Comparison of ENCODE assay signal across 33 cellular contexts in genomic region chr1:80472145-80472544, GRCh38.
DNase-seq lines count a peak whose midpoint lies in the region; ATAC-seq, FAIRE-seq and TF ChIP-seq lines count a peak whose summit lies in the region.
"Had no signal": no experiment of that assay in that cellular context is flagged by ENCODE, and none has a peak within 500 bp of the region (broad histone marks: within the 10 kb centered on the region; RNA-seq: fewer than 3 reads in every experiment).

No MANE protein-coding gene starts in this region.

- intact Hi-C loops in HepG2 (cut with micrococcal nuclease; ENCODE audit: unreplicated experiment) (no loop called here), right lobe of liver (cut with DNase I) (no loop called here), IMR-90 (cut with micrococcal nuclease) (no loop called here), K562 (cut with micrococcal nuclease) (no loop called here)

- H3K9me1 ChIP-seq in IMR-90 (ENCODE audit: insufficient read depth, low read length) (no peaks in the 10 kb centered on the region), K562 (ENCODE audit: control insufficient read depth, insufficient read depth, low read length) (no peaks in the 10 kb centered on the region)

- H4K20me1 ChIP-seq in HepG2 (ENCODE audit: insufficient read depth, low read length) (no peaks in the 10 kb centered on the region), IMR-90 (ENCODE audit: insufficient read depth, low read length) (no peaks in the 10 kb centered on the region), K562 (replicated peaks; ENCODE audit: control insufficient read depth, insufficient read depth, low read length) (no peaks in the 10 kb centered on the region)
- H4K20me1 ChIP-seq: BLaER1; BLaER1 treated with 17β-estradiol and CSF1 and Interleukin-3, amounts not matched to agents 10 nM and 100 nM had no signal

- dilution Hi-C loops in IMR-90 (cut with HindIII; ENCODE audit: low sequenced_read_pairs, unreplicated experiment), result no loop called here

- H3K4me3 ChIP-seq in HepG2 (replicated peaks in 1 of 3; ENCODE audit: insufficient read depth in 1 of 3, low read depth in 2 of 3, low read length in 3 of 3), result no peak overlapping the region
- no peak overlapping the region for H3K4me3 ChIP-seq in right lobe of liver
- no peak overlapping the region for H3K4me3 ChIP-seq in A549
- no peak overlapping the region for H3K4me3 ChIP-seq in IMR-90 (ENCODE audit: insufficient read depth, low read depth, low read length)
- H3K4me3 ChIP-seq in K562, result no peak overlapping the region
- H3K4me3 ChIP-seq in coronary artery, result no peak overlapping the region
- H3K4me3 ChIP-seq: BLaER1; BLaER1 treated with 17β-estradiol and CSF1 and Interleukin-3, amounts not matched to agents 10 nM and 100 nM had no signal

- H4K8ac ChIP-seq in IMR-90 (ENCODE audit: low read depth in 2 of 2, low read length in 2 of 2), result no peak overlapping the region

- TF ChIP-seq EP300 in HepG2 (IDR thresholded peaks at IDR 0.05; ENCODE audit: low read depth in 2 of 2, low read length in 2 of 2), result no peak
- no peak for TF ChIP-seq EP300 in HepG2 (CRISPR knock-in tag; IDR thresholded peaks at IDR 0.05; ENCODE audit: borderline replicate concordance)
- no peak for TF ChIP-seq EP300 in A549 (IDR thresholded peaks at IDR 0.05)
- TF ChIP-seq EP300 in K562 (IDR thresholded peaks at IDR 0.05; ENCODE audit: low read length), result no peak

- no peaks in the 10 kb centered on the region for H3K79me1 ChIP-seq in IMR-90 (ENCODE audit: low read depth in 1 of 2, low read length in 2 of 2)

- H3K18ac ChIP-seq in IMR-90 (ENCODE audit: low read depth, low read length), result no peak overlapping the region

- no peak overlapping the region for H4K91ac ChIP-seq in IMR-90 (ENCODE audit: insufficient read depth, low read depth, low read length)

- H3K79me2 ChIP-seq in HepG2 (ENCODE audit: insufficient read depth, low read length) (no peaks in the 10 kb centered on the region), K562 (ENCODE audit: control insufficient read depth, insufficient read depth, low read length) (no peaks in the 10 kb centered on the region)

- no peaks in the 10 kb centered on the region for H3K36me3 ChIP-seq in HepG2 (replicated peaks in 1 of 2; ENCODE audit: control insufficient read depth in 1 of 2, insufficient read depth in 2 of 2, low read length in 2 of 2)
- no peaks in the 10 kb centered on the region for H3K36me3 ChIP-seq in right lobe of liver
- H3K36me3 ChIP-seq in IMR-90 (ENCODE audit: control insufficient read depth, insufficient read depth, low read length), result no peaks in the 10 kb centered on the region
- no peaks in the 10 kb centered on the region for H3K36me3 ChIP-seq in K562 (ENCODE audit: control insufficient read depth, insufficient read depth, low read length)
- H3K36me3 ChIP-seq: BE2C; BLaER1; BLaER1 treated with 17β-estradiol and CSF1 and Interleukin-3, amounts not matched to agents 10 nM and 100 nM had no signal

- POLR2A ChIA-PET in HepG2 (lab: Yijun Ruan, JAX) (no interaction called here), A549 (lab: Yijun Ruan, JAX) (no interaction called here), IMR-90 (lab: Charles Lee; ENCODE audit: unreplicated experiment) (no interaction called here), K562 (lab: Yijun Ruan, JAX) (no interaction called here)

- FAIRE-seq in HepG2 (lab: Jason Lieb, UNC), result no peak
- no peak for FAIRE-seq in A549 (lab: Jason Lieb, UNC)
- no peak for FAIRE-seq in K562 (lab: Jason Lieb, UNC)
- FAIRE-seq: A204.1, D721Med had no signal

- H2BK15ac ChIP-seq in IMR-90 (ENCODE audit: low read depth, low read length), result no peak overlapping the region

- in situ Hi-C loops in HepG2 (cut with HindIII; ENCODE audit: extremely low pct_ligation_motif_present, low pct_unique_long_range_greater_than_20kb) (no loop called here), IMR-90 (cut with MboI; ENCODE audit: low sequenced_read_pairs) (no loop called here), K562 (cut with MboI) (no loop called here)

- DNase-seq in HepG2 (ENCODE audit: low spot score) (no peak), right lobe of liver (no peak), A549 (ENCODE audit: low read depth in 1 of 2, low spot score in 1 of 2) (no peak), IMR-90 (no peak), K562 (ENCODE audit: extremely low read depth in 1 of 4, low spot score in 3 of 4) (no peak), NCI-H2171 treated with DMSO at 0.1 percent for 48 hours (lab: John Stamatoyannopoulos, UW) (no peak), coronary artery (ENCODE audit: low spot score) (no peak), iPS-NIHi7 (ENCODE audit: extremely low spot score) (no peak)
- DNase-seq: 8988T; ACHN; AML-193; BE2C; C1 segment of cervical spinal cord; Caco-2; Calu3; CD4-positive, alpha-beta T cell; CD4-positive, CD25-positive, alpha-beta regulatory T cell; CD8-positive, alpha-beta memory T cell; CD8-positive, alpha-beta T cell; COR-L47; DMS 273 treated with DMSO at 0.1 percent for 48 hours; DMS153; DMS53; DMS79; DMS79 treated with DMSO at 0.1 percent for 48 hours; DND-41; EL had no signal

- 61% methylated on average over 1 of the region's 1 CpG for WGBS in HepG2 (ENCODE audit: low lambda C conversion rate)
- WGBS in right lobe of liver (ENCODE audit: insufficient coverage, low coverage, low lambda C conversion rate, missing lambda C conversion rate), result 83% methylated on average over 1 of the region's 1 CpG
- 89% methylated on average over 1 of the region's 1 CpG for WGBS in A549 (ENCODE audit: missing lambda C conversion rate)
- no CpG with 5 or more reads among the region's 1 CpG for WGBS in IMR-90 (ENCODE audit: extremely low coverage in 2 of 2, insufficient read length in 1 of 2), 2 experiments
- 12% methylated on average over 1 of the region's 1 CpG for WGBS in K562 (ENCODE audit: insufficient coverage, low coverage, missing lambda C conversion rate)

- TF ChIP-seq POLR2A in HepG2 (IDR thresholded peaks at IDR 0.05; ENCODE audit: insufficient read depth in 1 of 2, low read depth in 2 of 2, low read length in 2 of 2) (no peak), right lobe of liver (IDR thresholded peaks at IDR 0.05) (no peak), A549 (IDR thresholded peaks at IDR 0.05; ENCODE audit: low read length) (no peak), IMR-90 (IDR thresholded peaks at IDR 0.05; ENCODE audit: low read depth, low read length) (no peak), K562 (conservative IDR thresholded peaks at IDR 0.05) (no peak)

- H3K9ac ChIP-seq in HepG2 (ENCODE audit: insufficient read depth, low read depth, low read length), result no peak overlapping the region
- H3K9ac ChIP-seq in IMR-90 (ENCODE audit: low read depth, low read length), result no peak overlapping the region
- H3K9ac ChIP-seq in K562 (ENCODE audit: insufficient read depth in 1 of 2, low read depth in 2 of 2, low read length in 2 of 2), result no peak overlapping the region
- H3K9ac ChIP-seq: BLaER1; BLaER1 treated with 17β-estradiol and CSF1 and Interleukin-3, amounts not matched to agents 10 nM and 100 nM had no signal

- BruUV-seq in HepG2 (replicated peaks; lab: Mats Ljungman, UMichigan), result no TSS peak
- BruUV-seq in IMR-90 (replicated peaks; lab: Mats Ljungman, UMichigan), result no TSS peak
- BruUV-seq in K562 (replicated peaks; lab: Mats Ljungman, UMichigan), result no TSS peak

- H3K27ac ChIP-seq in HepG2 (ENCODE audit: extremely low read length, insufficient read depth, low read length), result no peak overlapping the region
- H3K27ac ChIP-seq in right lobe of liver, result no peak overlapping the region
- H3K27ac ChIP-seq in A549, result no peak overlapping the region
- H3K27ac ChIP-seq in IMR-90 (ENCODE audit: insufficient read depth, low read length), result no peak overlapping the region
- no peak overlapping the region for H3K27ac ChIP-seq in K562 (ENCODE audit: extremely low read depth, low read depth, low read length)
- H3K27ac ChIP-seq in coronary artery, result no peak overlapping the region
- H3K27ac ChIP-seq: 22Rv1; BLaER1; BLaER1 treated with 17β-estradiol and CSF1 and Interleukin-3, amounts not matched to agents 10 nM and 100 nM; C4-2B had no signal

- ATAC-seq in HepG2 (no peak), right lobe of liver (no peak), A549 (no peak), IMR-90 (ENCODE audit: low read depth) (no peak), K562 (no peak)
- ATAC-seq: CD8-positive, alpha-beta T cell had no signal

- H3K14ac ChIP-seq in IMR-90 (replicated peaks; ENCODE audit: low read depth, low read length), result no peak overlapping the region

- no peak overlapping the region for H2BK20ac ChIP-seq in IMR-90 (ENCODE audit: low read depth, low read length)

- no peak overlapping the region for H3K4me2 ChIP-seq in HepG2 (ENCODE audit: low read depth, low read length)
- no peak overlapping the region for H3K4me2 ChIP-seq in A549
- no peak overlapping the region for H3K4me2 ChIP-seq in IMR-90 (ENCODE audit: low read depth, low read length)
- H3K4me2 ChIP-seq in K562 (ENCODE audit: insufficient read depth, low read length), result no peak overlapping the region
- H3K4me2 ChIP-seq: BLaER1; BLaER1 treated with 17β-estradiol and CSF1 and Interleukin-3, amounts not matched to agents 10 nM and 100 nM had no signal

- H2AFZ ChIP-seq in HepG2 (ENCODE audit: low read length), result no peak overlapping the region
- no peak overlapping the region for H2AFZ ChIP-seq in IMR-90 (replicated peaks; ENCODE audit: low read length, poor library complexity)
- no peak overlapping the region for H2AFZ ChIP-seq in K562 (ENCODE audit: low read depth, low read length)

- H2AK9ac ChIP-seq in IMR-90 (replicated peaks; ENCODE audit: low read depth, low read length, poor library complexity), result no peak overlapping the region

- no peak overlapping the region for H3K56ac ChIP-seq in IMR-90 (ENCODE audit: extremely low read depth, insufficient read depth, low read length)

- no peak overlapping the region for H3K23ac ChIP-seq in IMR-90 (ENCODE audit: low read depth, low read length)

- H2BK5ac ChIP-seq in IMR-90 (ENCODE audit: low read depth, low read length, poor library complexity, severe bottlenecking), result no peak overlapping the region

- CTCF ChIA-PET in HepG2 (lab: Yijun Ruan, JAX; ENCODE audit: low intra/inter-chr PET ratio, low total read pairs), result no interaction called here
- CTCF ChIA-PET in A549 (lab: Yijun Ruan, JAX), result no interaction called here
- CTCF ChIA-PET in IMR-90 (lab: Yijun Ruan, JAX), result no interaction called here
- CTCF ChIA-PET in K562 (lab: Yijun Ruan, JAX; ENCODE audit: low intra/inter-chr PET ratio), result no interaction called here

- no peak overlapping the region for H2BK120ac ChIP-seq in IMR-90 (ENCODE audit: low read depth, low read length)

- TF ChIP-seq RAD21 in HepG2 (CRISPR knock-in tag; IDR thresholded peaks at IDR 0.05) (no peak), A549 (conservative IDR thresholded peaks at IDR 0.05 in 1 of 2, IDR thresholded peaks at IDR 0.05 in 1 of 2) (no peak), IMR-90 (IDR thresholded peaks at IDR 0.05; ENCODE audit: low read length) (no peak), K562 (CRISPR knock-in tag; conservative IDR thresholded peaks at IDR 0.05 in 1 of 2, IDR thresholded peaks at IDR 0.05 in 1 of 2) (no peak)

- no peak overlapping the region for H2AK5ac ChIP-seq in IMR-90 (ENCODE audit: low read depth, low read length)

- H3K9me3 ChIP-seq in HepG2 (ENCODE audit: low read length) (peaks cover 66% of the 10 kb centered on the region), right lobe of liver (no peaks in the 10 kb centered on the region), A549 (no peaks in the 10 kb centered on the region), IMR-90 (ENCODE audit: control insufficient read depth, insufficient read depth, low read length) (no peaks in the 10 kb centered on the region), K562 (replicated peaks; ENCODE audit: control insufficient read depth, insufficient read depth, low read depth, low read length) (no peaks in the 10 kb centered on the region)
- H3K9me3 ChIP-seq: BE2C; BLaER1; BLaER1 treated with 17β-estradiol and CSF1 and Interleukin-3, amounts not matched to agents 10 nM and 100 nM; Caco-2 had no signal

- no peak overlapping the region for H3K4ac ChIP-seq in IMR-90 (ENCODE audit: low read depth, low read length)

- H3K27me3 ChIP-seq in HepG2 (ENCODE audit: control insufficient read depth in 1 of 2, insufficient read depth in 2 of 2, low read length in 2 of 2) (no peaks in the 10 kb centered on the region), right lobe of liver (no peaks in the 10 kb centered on the region), IMR-90 (ENCODE audit: control insufficient read depth, insufficient read depth, low read length) (no peaks in the 10 kb centered on the region), K562 (ENCODE audit: control insufficient read depth in 2 of 2, insufficient read depth in 2 of 2, low read length in 2 of 2) (no peaks in the 10 kb centered on the region)
- H3K27me3 ChIP-seq: BE2C; BLaER1; BLaER1 treated with 17β-estradiol and CSF1 and Interleukin-3, amounts not matched to agents 10 nM and 100 nM had no signal

- H3K4me1 ChIP-seq in HepG2 (ENCODE audit: insufficient read depth, low read length) (no peaks in the 10 kb centered on the region), right lobe of liver (no peaks in the 10 kb centered on the region), A549 (no peaks in the 10 kb centered on the region), IMR-90 (ENCODE audit: control insufficient read depth, insufficient read depth, low read length) (no peaks in the 10 kb centered on the region), K562 (replicated peaks in 1 of 2; ENCODE audit: control insufficient read depth in 2 of 2, insufficient read depth in 2 of 2, low read length in 2 of 2) (no peaks in the 10 kb centered on the region)
- H3K4me1 ChIP-seq: BE2C; BLaER1; BLaER1 treated with 17β-estradiol and CSF1 and Interleukin-3, amounts not matched to agents 10 nM and 100 nM; Caco-2 had no signal

- H4K5ac ChIP-seq in IMR-90 (ENCODE audit: low read depth, low read length), result no peak overlapping the region

- TF ChIP-seq CTCF in HepG2 (CRISPR knock-in tag; IDR thresholded peaks at IDR 0.05), result no peak
- TF ChIP-seq CTCF in right lobe of liver (IDR thresholded peaks at IDR 0.05), result no peak
- no peak for TF ChIP-seq CTCF in A549 (IDR thresholded peaks at IDR 0.05)
- TF ChIP-seq CTCF in IMR-90 (conservative IDR thresholded peaks at IDR 0.05; ENCODE audit: low read depth, low read length), result no peak
- no peak for TF ChIP-seq CTCF in K562 (IDR thresholded peaks at IDR 0.05 in 2 of 3, conservative IDR thresholded peaks at IDR 0.05 in 1 of 3; ENCODE audit: insufficient read depth in 2 of 3, low read depth in 1 of 3, low read length in 3 of 3)
- TF ChIP-seq CTCF in coronary artery (IDR thresholded peaks at IDR 0.05), result no peak

Comparison
In these comparisons a context has a peak if more than half of its experiments do, and no peak if none do; other contexts are left out.
1. Of the 241 proteins assayed by ChIP-seq in both HepG2 and K562: peak only in HepG2: none; only in K562: none; in both: MAFF and MAFK; in neither: 239.